In genomic region chr12:96120359-96121100, GRCh38 we compare ENCODE assay signal across 9 cellular contexts.
DNase-seq lines count a peak whose midpoint lies in the region; ATAC-seq and TF ChIP-seq lines count a peak whose summit lies in the region.
"Had no signal": no experiment of that assay in that cellular context is flagged by ENCODE, and none has a peak within 500 bp of the region (broad histone marks: within the 10 kb centered on the region; RNA-seq: fewer than 3 reads in every experiment).

No MANE protein-coding gene starts in this region.

- no peaks in the 10 kb centered on the region for H3F3A ChIP-seq in neural progenitor cell (ENCODE audit: low read depth)

- H3K4me1 ChIP-seq in neural progenitor cell: peaks cover 4% of the 10 kb centered on the region

- H3K4me3 ChIP-seq in neural progenitor cell: no peak overlapping the region

- H3K4me2 ChIP-seq in neural progenitor cell: no peak overlapping the region

- no peaks in the 10 kb centered on the region for H3K27me3 ChIP-seq in neural progenitor cell

- H3K9ac ChIP-seq in neural progenitor cell: no peak overlapping the region

- H3K4me1 Mint-ChIP-seq in T-helper 17 cell (peaks cover 3% of the 10 kb centered on the region), neural progenitor cell (peaks cover 33% of the 10 kb centered on the region)

- H2AFZ ChIP-seq in neural progenitor cell (replicated peaks): no peak overlapping the region

- H3K9me3 Mint-ChIP-seq in neural progenitor cell: no peaks in the 10 kb centered on the region
- H3K9me3 Mint-ChIP-seq: T-helper 1 cell treated with Interleukin-12 subunit alpha and Interleukin-12 subunit beta and Interleukin-4 antibody, amounts not matched to agents 30 μg/mL and 1 μg/mL, for 36 hours had no signal

- H3K27ac Mint-ChIP-seq in T-helper 17 cell (no peak overlapping the region), neural progenitor cell (peak overlapping the region; percentile 91)
- H3K27ac Mint-ChIP-seq: T-helper 1 cell treated with Interleukin-12 subunit alpha and Interleukin-12 subunit beta and Interleukin-4 antibody, amounts not matched to agents 30 μg/mL and 1 μg/mL, for 36 hours had no signal

- no peaks in the 10 kb centered on the region for H3K9me3 ChIP-seq in T-helper 17 cell (ENCODE audit: control insufficient read depth, low read length, poor library complexity, severe bottlenecking)
- no peaks in the 10 kb centered on the region for H3K9me3 ChIP-seq in neural progenitor cell (ENCODE audit: low read depth)

- H3K27me3 Mint-ChIP-seq in T-helper 17 cell (no peaks in the 10 kb centered on the region), neural progenitor cell (ENCODE audit: insufficient read depth, low read depth) (peaks cover 10% of the 10 kb centered on the region)

- no peaks in the 10 kb centered on the region for H3K36me3 ChIP-seq in neural progenitor cell

- H4K20me1 ChIP-seq in neural progenitor cell (ENCODE audit: low read depth): no peaks in the 10 kb centered on the region

- no peaks in the 10 kb centered on the region for H3K36me3 Mint-ChIP-seq in T-helper 17 cell (ENCODE audit: low read depth)
- H3K36me3 Mint-ChIP-seq in neural progenitor cell: no peaks in the 10 kb centered on the region

- peak; percentile 70 to 75 for ATAC-seq in activated CD4-positive, CD25-positive, alpha-beta regulatory T cell treated with anti-CD3 and anti-CD28 coated beads, Interleukin-2, amount 50 U/mL, for 24 hours
- peak; percentile 78 for ATAC-seq in HG03039 (IDR thresholded peaks at IDR 0.05; ENCODE audit: unreplicated experiment)
- ATAC-seq in T-helper 17 cell: peak; percentile 45

- H3K4me3 Mint-ChIP-seq in T-helper 17 cell: no peak overlapping the region
- peak overlapping the region; percentile 59 for H3K4me3 Mint-ChIP-seq in neural progenitor cell
- H3K4me3 Mint-ChIP-seq: T-helper 1 cell treated with Interleukin-12 subunit alpha and Interleukin-12 subunit beta and Interleukin-4 antibody, amounts not matched to agents 30 μg/mL and 1 μg/mL, for 36 hours had no signal

- no peaks in the 10 kb centered on the region for H3K79me2 ChIP-seq in neural progenitor cell (ENCODE audit: low read depth)

- no peak for TF ChIP-seq CTCF in neural progenitor cell (IDR thresholded peaks at IDR 0.05)

- no peak for DNase-seq in activated CD4-positive, CD25-positive, alpha-beta regulatory T cell treated with anti-CD3 and anti-CD28 coated beads, Interleukin-2, amount 50 U/mL, for 72 hours
- DNase-seq in T-helper 17 cell: no peak
- peak; percentile 29 for DNase-seq in neural progenitor cell (ENCODE audit: low spot score)
- DNase-seq in NCI-H128 (lab: John Stamatoyannopoulos, UW; ENCODE audit: unreplicated experiment): no peak
- DNase-seq in GM19238 (ENCODE audit: insufficient read length, low spot score): no peak
- no peak for DNase-seq in activated CD8-positive, alpha-beta memory T cell treated with anti-CD3 and anti-CD28 coated beads for 24 hours

- no peak overlapping the region for H3K27ac ChIP-seq in neural progenitor cell
